Comparison of ENCODE assay signal across 9 cellular contexts in the genomic region with DNA sequence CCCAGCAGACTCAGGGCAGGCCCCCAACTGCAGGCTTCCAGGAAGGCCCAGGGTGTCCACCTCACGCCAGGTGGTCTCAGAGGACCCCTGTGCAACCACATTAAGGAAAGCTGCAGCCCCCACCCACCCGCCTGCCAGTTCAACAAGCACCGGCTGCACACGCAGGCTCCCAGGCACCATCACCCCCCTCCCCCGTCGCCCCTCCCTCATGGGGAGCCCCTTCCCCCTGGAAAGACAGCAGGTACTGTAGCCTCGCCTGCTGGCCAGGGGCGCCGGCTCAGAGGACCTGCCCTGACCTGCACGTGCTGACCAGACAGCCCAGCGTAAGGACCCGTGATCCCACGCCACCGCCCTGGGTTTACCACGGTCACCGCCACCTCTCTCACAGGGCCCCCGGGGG. TPM values are rescaled to one million over a fixed set of nuclear protein-coding genes. Genes with fewer than 3 reads are reported as not detected.
DNase-seq lines count a peak whose midpoint lies in the region; ATAC-seq, FAIRE-seq and TF ChIP-seq lines count a peak whose summit lies in the region.
"Not testable (repeated sequence)": the region's sequence is repeated elsewhere in the genome, so short reads cannot be mapped to it uniquely, and the experiment has no call there.
"Had no signal": no experiment of that assay in that cellular context is flagged by ENCODE, and none has a peak within 500 bp of the region (broad histone marks: within the 10 kb centered on the region; RNA-seq: fewer than 3 reads in every experiment).

No MANE protein-coding gene starts in this region.

- 32 to 81% methylated on average over 8 to 16 of the region's 17 CpGs for WGBS in lung, 2 donors

- H3K4me2 ChIP-seq in MM.1S (ENCODE audit: low read depth, low read length): peak overlapping the region; percentile 45; the same call in 1 of the 2 replicates

- peak overlapping the region in 7 of 8 donors; percentile 55 to 100 (median 81) for H3K27ac Mint-ChIP-seq in CD8-positive, alpha-beta memory T cell
- peak overlapping the region; percentile 66 for H3K27ac Mint-ChIP-seq in activated CD4-positive, alpha-beta T cell treated with anti-CD3 and anti-CD28 coated beads, Interleukin-2, amount 10 ng/mL, durations not matched to agents 24 days and 14 days
- H3K27ac Mint-ChIP-seq in activated T-helper 17 cell treated with anti-CD3 and anti-CD28 coated beads, Interleukin-2, amount 50 U/mL, for 72 hours: peak overlapping the region; percentile 10
- H3K27ac Mint-ChIP-seq in dendritic cell treated with granulocyte-macrophage colony-stimulating factor and Interleukin-4, amounts not matched to agents 40 ng/mL and 50 ng/mL, for 4 days: peak overlapping the region; percentile 84

- peak overlapping the region; percentile 56 for H3K27ac ChIP-seq in CD8-positive, alpha-beta memory T cell (ENCODE audit: low read depth, low read length)
- H3K27ac ChIP-seq in MM.1S (ENCODE audit: low read length): not testable (repeated sequence)
- H3K27ac ChIP-seq in lung (ENCODE audit: low read depth in 1 of 2, low read length in 1 of 2): peak overlapping the region; percentile 73 to 82

- H2AFZ ChIP-seq in MM.1S (ENCODE audit: low read length): not testable (repeated sequence)

- H3K9me2 ChIP-seq in MM.1S (replicated peaks; ENCODE audit: insufficient read depth, low read length): not testable (repeated sequence)

- peak overlapping the region; percentile 75 for H3K4me3 ChIP-seq in CD8-positive, alpha-beta memory T cell (ENCODE audit: low read length)
- not testable (repeated sequence) for H3K4me3 ChIP-seq in MM.1S (ENCODE audit: low read length); lung

- H3K4me1 Mint-ChIP-seq in CD8-positive, alpha-beta memory T cell: peaks cover 30 to 43% (median 35%) of the 10 kb centered on the region in 3 donors
- peaks cover 31% of the 10 kb centered on the region for H3K4me1 Mint-ChIP-seq in activated CD4-positive, alpha-beta T cell treated with anti-CD3 and anti-CD28 coated beads, Interleukin-2, amount 10 ng/mL, durations not matched to agents 24 days and 14 days
- peaks cover 11% of the 10 kb centered on the region for H3K4me1 Mint-ChIP-seq in activated T-helper 17 cell treated with anti-CD3 and anti-CD28 coated beads, Interleukin-2, amount 50 U/mL, for 72 hours
- peaks cover 38% of the 10 kb centered on the region for H3K4me1 Mint-ChIP-seq in dendritic cell treated with granulocyte-macrophage colony-stimulating factor and Interleukin-4, amounts not matched to agents 40 ng/mL and 50 ng/mL, for 4 days (ENCODE audit: low read depth)

- POLR2A ChIA-PET in CD8-positive, alpha-beta memory T cell (lab: Charles Lee): interaction anchor here (1.4 to 5.7 kb wide), 3 partner anchors 9 to 120 kb away, joined by 10 to 110 read pairs (median 16); partner anchors contain the start of genes GMEB2 and PPDPF

- H3K4me3 Mint-ChIP-seq in CD8-positive, alpha-beta memory T cell: peak overlapping the region; percentile 92 to 95 (median 94)
- peak overlapping the region; percentile 88 for H3K4me3 Mint-ChIP-seq in activated CD4-positive, alpha-beta T cell treated with anti-CD3 and anti-CD28 coated beads, Interleukin-2, amount 10 ng/mL, durations not matched to agents 24 days and 14 days
- H3K4me3 Mint-ChIP-seq in activated T-helper 17 cell treated with anti-CD3 and anti-CD28 coated beads, Interleukin-2, amount 50 U/mL, for 72 hours: peak overlapping the region; percentile 80
- H3K4me3 Mint-ChIP-seq in dendritic cell treated with granulocyte-macrophage colony-stimulating factor and Interleukin-4, amounts not matched to agents 40 ng/mL and 50 ng/mL, for 4 days: peak overlapping the region; percentile 80

- H3K4me1 ChIP-seq in CD8-positive, alpha-beta memory T cell (ENCODE audit: insufficient read depth, low read length): peaks cover 34% of the 10 kb centered on the region
- not testable (repeated sequence) for H3K4me1 ChIP-seq in MM.1S (ENCODE audit: low read length)
- peaks cover 0 to 13% of the 10 kb centered on the region in 2 donors for H3K4me1 ChIP-seq in lung (ENCODE audit: control insufficient read depth in 2 of 2, insufficient read depth in 2 of 2, low read length in 2 of 2)

- intact Hi-C loops in activated CD4-positive, alpha-beta T cell treated with anti-CD3 and anti-CD28 coated beads, Interleukin-2, amount 10 ng/mL, durations not matched to agents 24 days and 14 days (cut with micrococcal nuclease): not testable (repeated sequence)
- intact Hi-C loops in dendritic cell treated with granulocyte-macrophage colony-stimulating factor and Interleukin-4, amounts not matched to agents 40 ng/mL and 50 ng/mL, for 4 days (cut with micrococcal nuclease): loop anchor here (2.0 kb wide), 1 partner anchor 102 kb away; no protein-coding TSS in a partner anchor

- not testable (repeated sequence) for H3K9me3 ChIP-seq in CD8-positive, alpha-beta memory T cell (ENCODE audit: low read length); MM.1S (replicated peaks; ENCODE audit: insufficient read depth, low read length); lung (ENCODE audit: control insufficient read depth in 2 of 2, insufficient read depth in 1 of 2, low read length in 1 of 2)

- ATAC-seq in activated T-helper 17 cell treated with anti-CD3 and anti-CD28 coated beads, Interleukin-2, amount 50 U/mL, for 72 hours (replicated peaks); lung (ENCODE audit: insufficient read depth, low FRiP score): not testable (repeated sequence)

- H3K36me3 ChIP-seq in CD8-positive, alpha-beta memory T cell (ENCODE audit: insufficient read depth, low read length); MM.1S (replicated peaks; ENCODE audit: insufficient read depth, low read length); lung (ENCODE audit: control insufficient read depth in 2 of 2, insufficient read depth in 2 of 2, low read length in 2 of 2): not testable (repeated sequence)

- not testable (repeated sequence) for TF ChIP-seq CTCF in MM.1S (IDR thresholded peaks at IDR 0.05; ENCODE audit: low read length); lung (IDR thresholded peaks at IDR 0.05; ENCODE audit: control extremely low read depth, extremely low read depth)

- H3K9me3 Mint-ChIP-seq in CD8-positive, alpha-beta memory T cell; activated CD4-positive, alpha-beta T cell treated with anti-CD3 and anti-CD28 coated beads, Interleukin-2, amount 10 ng/mL, durations not matched to agents 24 days and 14 days; activated T-helper 17 cell treated with anti-CD3 and anti-CD28 coated beads, Interleukin-2, amount 50 U/mL, for 72 hours; dendritic cell treated with granulocyte-macrophage colony-stimulating factor and Interleukin-4, amounts not matched to agents 40 ng/mL and 50 ng/mL, for 4 days: not testable (repeated sequence)

- H3K79me2 ChIP-seq in MM.1S (ENCODE audit: low read length): not testable (repeated sequence)

- CTCF ChIA-PET in CD8-positive, alpha-beta memory T cell (lab: Charles Lee): interaction anchor here (1.2 to 2.4 kb wide), 2 partner anchors 13 to 24 kb away, joined by 4 to 14 read pairs; partner anchors contain the start of gene GMEB2

- not testable (repeated sequence) for H3K9ac ChIP-seq in MM.1S (ENCODE audit: low read length)

- H3K27me3 ChIP-seq in CD8-positive, alpha-beta memory T cell (ENCODE audit: insufficient read depth, low read length, poor library complexity, severe bottlenecking); MM.1S (replicated peaks; ENCODE audit: insufficient read depth, low read length); lung (ENCODE audit: control insufficient read depth, insufficient read depth): not testable (repeated sequence)

- not testable (repeated sequence) for H3K27me3 Mint-ChIP-seq in CD8-positive, alpha-beta memory T cell; activated CD4-positive, alpha-beta T cell treated with anti-CD3 and anti-CD28 coated beads, Interleukin-2, amount 10 ng/mL, durations not matched to agents 24 days and 14 days; activated T-helper 17 cell treated with anti-CD3 and anti-CD28 coated beads, Interleukin-2, amount 50 U/mL, for 72 hours
- peaks cover 18% of the 10 kb centered on the region for H3K27me3 Mint-ChIP-seq in dendritic cell treated with granulocyte-macrophage colony-stimulating factor and Interleukin-4, amounts not matched to agents 40 ng/mL and 50 ng/mL, for 4 days

- peak in 1 of 5 donors; percentile 57 for DNase-seq in CD8-positive, alpha-beta memory T cell
- DNase-seq in MM.1S; activated CD4-positive, alpha-beta T cell treated with anti-CD3 and anti-CD28 coated beads, Interleukin-2, amount 10 ng/mL, durations not matched to agents 24 days and 14 days; lung (ENCODE audit: low spot score); urothelium cell line (ENCODE audit: low spot score): not testable (repeated sequence)
- peak; percentile 36 for DNase-seq in stimulated activated CD4-positive, alpha-beta T cell treated with anti-CD3 and anti-CD28 coated beads, Interleukin-15, amount 100 ng/mL, for 24 hours

- H4K20me1 ChIP-seq in MM.1S (ENCODE audit: insufficient read depth, low read length): not testable (repeated sequence)

- peak; percentile 95 for FAIRE-seq in urothelium cell line (lab: Jason Lieb, UNC)

- not testable (repeated sequence) for H3F3A ChIP-seq in MM.1S (ENCODE audit: insufficient read depth, low read length)

- peaks cover 0 to 20% (median 4%) of the 10 kb centered on the region in 3 donors for H3K36me3 Mint-ChIP-seq in CD8-positive, alpha-beta memory T cell
- H3K36me3 Mint-ChIP-seq in activated CD4-positive, alpha-beta T cell treated with anti-CD3 and anti-CD28 coated beads, Interleukin-2, amount 10 ng/mL, durations not matched to agents 24 days and 14 days (ENCODE audit: low read depth); activated T-helper 17 cell treated with anti-CD3 and anti-CD28 coated beads, Interleukin-2, amount 50 U/mL, for 72 hours (ENCODE audit: low read depth); dendritic cell treated with granulocyte-macrophage colony-stimulating factor and Interleukin-4, amounts not matched to agents 40 ng/mL and 50 ng/mL, for 4 days (ENCODE audit: low read depth): not testable (repeated sequence)

RNA-seq across cellular contexts. Expression of gene STMN3, which starts 12.5 kb away (rescaled TPM):
- total RNA-seq in CD8-positive, alpha-beta memory T cell: 10 to 100 TPM; 21.0 to 21.6 TPM
- 24.7 TPM for polyA plus RNA-seq in CD8-positive, alpha-beta memory T cell
- total RNA-seq in activated CD4-positive, alpha-beta T cell treated with anti-CD3 and anti-CD28 coated beads, Interleukin-2, amount 10 ng/mL, durations not matched to agents 24 days and 14 days: 9.7 and 10.7 TPM in 2 replicates
- total RNA-seq in activated T-helper 17 cell treated with anti-CD3 and anti-CD28 coated beads, Interleukin-2, amount 50 U/mL, for 72 hours: 10 to 100 TPM; 15.1 to 24.7 TPM
- 10 to 100 TPM; 15.8 to 18.2 TPM for total RNA-seq in lung
- 10 to 100 TPM; 13.6 to 20.9 TPM for polyA plus RNA-seq in lung

RNA-seq across cellular contexts. Expression of gene GMEB2, which starts 13.8 kb away (rescaled TPM):
- 10 to 100 TPM; 14.3 to 15.5 TPM for total RNA-seq in CD8-positive, alpha-beta memory T cell
- 14.8 TPM for polyA plus RNA-seq in CD8-positive, alpha-beta memory T cell
- total RNA-seq in activated CD4-positive, alpha-beta T cell treated with anti-CD3 and anti-CD28 coated beads, Interleukin-2, amount 10 ng/mL, durations not matched to agents 24 days and 14 days: 13.9 and 14.1 TPM in 2 replicates
- 10 to 100 TPM; 11.5 to 19.6 TPM for total RNA-seq in activated T-helper 17 cell treated with anti-CD3 and anti-CD28 coated beads, Interleukin-2, amount 50 U/mL, for 72 hours
- 10 to 100 TPM in 1 of 2 donors, 1 to 10 TPM in 1; 7.6 to 12.9 TPM for total RNA-seq in lung
- polyA plus RNA-seq in lung: 10 to 100 TPM in 1 of 2 donors, 1 to 10 TPM in 1; 9.0 to 11.6 TPM

RNA-seq across cellular contexts. Expression of gene RTEL1, which starts 17.4 kb away (rescaled TPM):
- 10 to 100 TPM; 52.3 to 54.5 TPM for total RNA-seq in CD8-positive, alpha-beta memory T cell
- polyA plus RNA-seq in CD8-positive, alpha-beta memory T cell: 5.7 TPM
- total RNA-seq in activated CD4-positive, alpha-beta T cell treated with anti-CD3 and anti-CD28 coated beads, Interleukin-2, amount 10 ng/mL, durations not matched to agents 24 days and 14 days: 60.7 and 64.7 TPM in 2 replicates
- total RNA-seq in activated T-helper 17 cell treated with anti-CD3 and anti-CD28 coated beads, Interleukin-2, amount 50 U/mL, for 72 hours: 10 to 100 TPM; 41.8 to 51.8 TPM
- total RNA-seq in lung: 10 to 100 TPM; 19.7 to 45.8 TPM
- 10 to 100 TPM; 12.4 to 15.6 TPM for polyA plus RNA-seq in lung

RNA-seq across cellular contexts. Expression of gene TNFRSF6B, which starts 55.8 kb away (rescaled TPM):
- not detected for total RNA-seq in CD8-positive, alpha-beta memory T cell
- 0.22 TPM for polyA plus RNA-seq in CD8-positive, alpha-beta memory T cell
- not detected in 2 replicates for total RNA-seq in activated CD4-positive, alpha-beta T cell treated with anti-CD3 and anti-CD28 coated beads, Interleukin-2, amount 10 ng/mL, durations not matched to agents 24 days and 14 days
- total RNA-seq in activated T-helper 17 cell treated with anti-CD3 and anti-CD28 coated beads, Interleukin-2, amount 50 U/mL, for 72 hours: not detected
- total RNA-seq in lung: 10 to 100 TPM in 1 of 2 donors, 1 to 10 TPM in 1; 1.6 to 19.8 TPM
- 100 to 1,000 TPM in 1 of 2 donors, 10 to 100 TPM in 1; 45.5 to 195 TPM for polyA plus RNA-seq in lung
- total RNA-seq: cardiac septum had no signal

Comparison
In these comparisons a context has a peak if more than half of its experiments do, and no peak if none do; other contexts are left out.
1. H3K27ac Mint-ChIP-seq: peak in every context shown above with its lines; median percentile 84 in dendritic cell treated with granulocyte-macrophage colony-stimulating factor and Interleukin-4, amounts not matched to agents 40 ng/mL and 50 ng/mL, for 4 days; 81 in CD8-positive, alpha-beta memory T cell; 66 in activated CD4-positive, alpha-beta T cell treated with anti-CD3 and anti-CD28 coated beads, Interleukin-2, amount 10 ng/mL, durations not matched to agents 24 days and 14 days; 10 in activated T-helper 17 cell treated with anti-CD3 and anti-CD28 coated beads, Interleukin-2, amount 50 U/mL, for 72 hours.